Comparison of ENCODE assay signal across 20 cellular contexts in the genomic region with DNA sequence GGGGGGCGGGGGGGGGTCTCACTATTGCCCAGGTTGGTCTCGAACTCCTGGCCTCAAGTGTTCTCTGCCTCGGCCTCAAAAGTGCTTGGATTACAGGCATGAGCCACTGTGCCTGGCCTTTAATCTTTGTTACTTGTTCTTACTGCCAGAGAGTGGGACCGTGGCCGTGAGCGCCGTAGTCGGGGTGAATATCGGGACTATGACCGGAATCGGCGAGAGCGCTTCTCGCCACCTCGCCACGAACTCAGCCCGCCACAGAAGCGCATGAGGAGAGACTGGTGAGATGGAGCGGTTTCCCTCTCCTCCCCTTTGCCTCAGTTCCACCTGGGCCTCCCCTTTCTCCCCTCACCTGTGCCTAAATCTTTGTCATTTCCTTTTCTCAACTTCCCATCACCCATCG. TPM values are rescaled to one million over a fixed set of nuclear protein-coding genes. Genes with fewer than 3 reads are reported as not detected.
DNase-seq lines count a peak whose midpoint lies in the region; ATAC-seq, FAIRE-seq and TF ChIP-seq lines count a peak whose summit lies in the region.
"Had no signal": no experiment of that assay in that cellular context is flagged by ENCODE, and none has a peak within 500 bp of the region (broad histone marks: within the 10 kb centered on the region; RNA-seq: fewer than 3 reads in every experiment).

No MANE protein-coding gene starts in this region.

- peaks cover 51% of the 10 kb centered on the region for H3K4me1 Mint-ChIP-seq in activated naive CD4-positive, alpha-beta T cell treated with anti-CD3 and anti-CD28 coated beads for 36 hours (ENCODE audit: low read depth)
- H3K4me1 Mint-ChIP-seq in WTC11: peaks cover 14% of the 10 kb centered on the region

- intact Hi-C loops in activated naive CD4-positive, alpha-beta T cell treated with anti-CD3 and anti-CD28 coated beads for 36 hours (cut with micrococcal nuclease): no loop called here

- FAIRE-seq in RCC 7860 (lab: Jason Lieb, UNC): no peak
- FAIRE-seq: A204.1, GM12891, GM18507 had no signal

- H3K27ac ChIP-seq in layer of hippocampus (ENCODE audit: low read depth, low read length) (peak overlapping the region; percentile 40), coronary artery (no peak overlapping the region)

- no peak for ATAC-seq in activated naive CD4-positive, alpha-beta T cell treated with anti-CD3 and anti-CD28 coated beads, Interleukin-2, amount 50 U/mL, for 72 hours
- ATAC-seq in WTC11 (no peak), HG02588 (IDR thresholded peaks at IDR 0.05; ENCODE audit: unreplicated experiment) (no peak)
- ATAC-seq: PC-3 had no signal

- H3K4me3 Mint-ChIP-seq in activated naive CD4-positive, alpha-beta T cell treated with anti-CD3 and anti-CD28 coated beads for 36 hours: no peak overlapping the region
- H3K4me3 Mint-ChIP-seq in WTC11: no peak overlapping the region

- H3K27me3 Mint-ChIP-seq in activated naive CD4-positive, alpha-beta T cell treated with anti-CD3 and anti-CD28 coated beads for 36 hours (ENCODE audit: low read depth): no peaks in the 10 kb centered on the region
- H3K27me3 Mint-ChIP-seq in WTC11 (ENCODE audit: low read depth): no peaks in the 10 kb centered on the region

- CTCF ChIA-PET in activated naive CD4-positive, alpha-beta T cell treated with anti-CD3 and anti-CD28 coated beads for 36 hours (lab: Charles Lee): no interaction called here
- CTCF ChIA-PET in WTC11 (lab: Charles Lee): no interaction called here

- no peak overlapping the region for H3K4me3 ChIP-seq in coronary artery
- H3K4me3 ChIP-seq: MG63 had no signal

- DNase-seq in activated naive CD4-positive, alpha-beta T cell treated with anti-CD3 and anti-CD28 coated beads for 36 hours: no peak
- no peak for DNase-seq in activated naive CD4-positive, alpha-beta T cell treated with anti-CD3 and anti-CD28 coated beads, Interleukin-2, amount 50 U/mL, for 72 hours (ENCODE audit: low spot score in 2 of 2)
- DNase-seq in WTC11 (ENCODE audit: low spot score): no peak
- DNase-seq in ureter (ENCODE audit: low spot score): peak; percentile 33
- DNase-seq in coronary artery (ENCODE audit: low spot score): no peak
- DNase-seq in RCC 7860 (ENCODE audit: low spot score): no peak
- DNase-seq: GF-D8, GOT3, MG63, NCI-H1092, NCI-H146, NCI-H2081, NCI-H510A, NCI-H774, PC-3 had no signal

- peaks cover 77% of the 10 kb centered on the region for H3K36me3 Mint-ChIP-seq in activated naive CD4-positive, alpha-beta T cell treated with anti-CD3 and anti-CD28 coated beads for 36 hours (ENCODE audit: low read depth)
- peaks cover 40 to 63% of the 10 kb centered on the region in 2 donors for H3K36me3 Mint-ChIP-seq in activated naive CD4-positive, alpha-beta T cell treated with anti-CD3 and anti-CD28 coated beads, Interleukin-2, amount 50 U/mL, for 72 hours
- H3K36me3 Mint-ChIP-seq in WTC11: peaks cover 86% of the 10 kb centered on the region

- no peaks in the 10 kb centered on the region for H3K27me3 ChIP-seq in layer of hippocampus (ENCODE audit: control insufficient read depth, insufficient read depth, low read length)
- H3K27me3 ChIP-seq: MG63 had no signal

- peak overlapping the region; percentile 3 for H3K27ac Mint-ChIP-seq in activated naive CD4-positive, alpha-beta T cell treated with anti-CD3 and anti-CD28 coated beads for 36 hours
- H3K27ac Mint-ChIP-seq in activated naive CD4-positive, alpha-beta T cell treated with anti-CD3 and anti-CD28 coated beads, Interleukin-2, amount 50 U/mL, for 72 hours: peak overlapping the region in 1 of 2 donors; percentile 55
- peak overlapping the region; percentile 72; the same call in 1 of the 2 replicates for H3K27ac Mint-ChIP-seq in WTC11

- POLR2A ChIA-PET in WTC11 (lab: Charles Lee): interaction anchor here (0.6 kb wide), 1 partner anchor 14 kb away, joined by 4 read pairs; a partner anchor contains a TSS

- TF ChIP-seq CTCF in WTC11 (IDR thresholded peaks at IDR 0.05) (no peak), coronary artery (IDR thresholded peaks at IDR 0.05) (no peak)

- H3K9me3 Mint-ChIP-seq in activated naive CD4-positive, alpha-beta T cell treated with anti-CD3 and anti-CD28 coated beads for 36 hours: no peaks in the 10 kb centered on the region
- H3K9me3 Mint-ChIP-seq in activated naive CD4-positive, alpha-beta T cell treated with anti-CD3 and anti-CD28 coated beads, Interleukin-2, amount 50 U/mL, for 72 hours: no peaks in the 10 kb centered on the region
- H3K9me3 Mint-ChIP-seq in WTC11: no peaks in the 10 kb centered on the region

TF ChIP-seq in WTC11, 78 proteins besides CTCF, POLR2A, EP300 and RAD21:
- no peak for TF ChIP-seq MXD4 (CRISPR knock-in tag; IDR thresholded peaks at IDR 0.05; ENCODE audit: borderline replicate concordance)
- no peak for TF ChIP-seq NFE2L1 (CRISPR knock-in tag; IDR thresholded peaks at IDR 0.05)
- no peak for TF ChIP-seq ETV6 (CRISPR knock-in tag; IDR thresholded peaks at IDR 0.05)
- TF ChIP-seq FOXP1 (CRISPR knock-in tag; IDR thresholded peaks at IDR 0.05; ENCODE audit: borderline replicate concordance): no peak
- no peak for TF ChIP-seq HMGA2 (CRISPR knock-in tag; IDR thresholded peaks at IDR 0.05)
- no peak for TF ChIP-seq KAT7 (CRISPR knock-in tag; IDR thresholded peaks at IDR 0.05; ENCODE audit: borderline replicate concordance)
- TF ChIP-seq ELF4 (CRISPR knock-in tag; IDR thresholded peaks at IDR 0.05; ENCODE audit: low read depth): no peak
- TF ChIP-seq JUN (CRISPR knock-in tag; IDR thresholded peaks at IDR 0.05): no peak
- TF ChIP-seq ZNF138 (CRISPR knock-in tag; conservative IDR thresholded peaks at IDR 0.05): no peak
- TF ChIP-seq SP1 (CRISPR knock-in tag; conservative IDR thresholded peaks at IDR 0.05): no peak
- no peak for TF ChIP-seq ESRRA (CRISPR knock-in tag; IDR thresholded peaks at IDR 0.05; ENCODE audit: borderline replicate concordance)
- no peak for TF ChIP-seq GRHL2 (CRISPR knock-in tag; IDR thresholded peaks at IDR 0.05; ENCODE audit: insufficient replicate concordance, severe bottlenecking)
- no peak for TF ChIP-seq TEAD4 (CRISPR knock-in tag; IDR thresholded peaks at IDR 0.05)
- TF ChIP-seq, protein P1, sequence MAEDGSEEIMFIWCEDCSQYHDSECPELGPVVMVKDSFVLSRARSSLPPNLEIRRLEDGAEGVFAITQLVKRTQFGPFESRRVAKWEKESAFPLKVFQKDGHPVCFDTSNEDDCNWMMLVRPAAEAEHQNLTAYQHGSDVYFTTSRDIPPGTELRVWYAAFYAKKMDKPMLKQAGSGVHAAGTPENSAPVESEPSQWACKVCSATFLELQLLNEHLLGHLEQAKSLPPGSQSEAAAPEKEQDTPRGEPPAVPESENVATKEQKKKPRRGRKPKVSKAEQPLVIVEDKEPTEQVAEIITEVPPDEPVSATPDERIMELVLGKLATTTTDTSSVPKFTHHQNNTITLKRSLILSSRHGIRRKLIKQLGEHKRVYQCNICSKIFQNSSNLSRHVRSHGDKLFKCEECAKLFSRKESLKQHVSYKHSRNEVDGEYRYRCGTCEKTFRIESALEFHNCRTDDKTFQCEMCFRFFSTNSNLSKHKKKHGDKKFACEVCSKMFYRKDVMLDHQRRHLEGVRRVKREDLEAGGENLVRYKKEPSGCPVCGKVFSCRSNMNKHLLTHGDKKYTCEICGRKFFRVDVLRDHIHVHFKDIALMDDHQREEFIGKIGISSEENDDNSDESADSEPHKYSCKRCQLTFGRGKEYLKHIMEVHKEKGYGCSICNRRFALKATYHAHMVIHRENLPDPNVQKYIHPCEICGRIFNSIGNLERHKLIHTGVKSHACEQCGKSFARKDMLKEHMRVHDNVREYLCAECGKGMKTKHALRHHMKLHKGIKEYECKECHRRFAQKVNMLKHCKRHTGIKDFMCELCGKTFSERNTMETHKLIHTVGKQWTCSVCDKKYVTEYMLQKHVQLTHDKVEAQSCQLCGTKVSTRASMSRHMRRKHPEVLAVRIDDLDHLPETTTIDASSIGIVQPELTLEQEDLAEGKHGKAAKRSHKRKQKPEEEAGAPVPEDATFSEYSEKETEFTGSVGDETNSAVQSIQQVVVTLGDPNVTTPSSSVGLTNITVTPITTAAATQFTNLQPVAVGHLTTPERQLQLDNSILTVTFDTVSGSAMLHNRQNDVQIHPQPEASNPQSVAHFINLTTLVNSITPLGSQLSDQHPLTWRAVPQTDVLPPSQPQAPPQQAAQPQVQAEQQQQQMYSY (CRISPR knock-in tag; IDR thresholded peaks at IDR 0.05): no peak

RNA-seq across cellular contexts. Expression of a gene that starts 6.2 kb away (rescaled TPM):
- total RNA-seq in activated naive CD4-positive, alpha-beta T cell treated with anti-CD3 and anti-CD28 coated beads for 36 hours: 100 to 1,000 TPM; 166 to 169 TPM
- total RNA-seq in activated naive CD4-positive, alpha-beta T cell treated with anti-CD3 and anti-CD28 coated beads, Interleukin-2, amount 50 U/mL, for 72 hours: 100 to 1,000 TPM; 205 to 242 TPM
- total RNA-seq in WTC11 (2021) (209 to 238 TPM (median 233 TPM) in 3 replicates), ureter (133 TPM)

RNA-seq across cellular contexts. Expression of a gene that starts 8.4 kb away (rescaled TPM):
- total RNA-seq in activated naive CD4-positive, alpha-beta T cell treated with anti-CD3 and anti-CD28 coated beads for 36 hours: 1 to 10 TPM in 1 of 2 experiments, under 1 TPM in 1; 0.64 to 1.4 TPM
- 1 to 10 TPM in 1 of 2 donors, under 1 TPM in 1; 0.77 to 2.4 TPM for total RNA-seq in activated naive CD4-positive, alpha-beta T cell treated with anti-CD3 and anti-CD28 coated beads, Interleukin-2, amount 50 U/mL, for 72 hours
- total RNA-seq in WTC11 (2021) (3.9 to 4.8 TPM (median 4.6 TPM) in 3 replicates), ureter (4.6 TPM)

RNA-seq across cellular contexts. Expression of a gene that starts 13.9 kb away (rescaled TPM):
- 10 to 100 TPM; 19.8 to 21.0 TPM for total RNA-seq in activated naive CD4-positive, alpha-beta T cell treated with anti-CD3 and anti-CD28 coated beads for 36 hours
- total RNA-seq in activated naive CD4-positive, alpha-beta T cell treated with anti-CD3 and anti-CD28 coated beads, Interleukin-2, amount 50 U/mL, for 72 hours: 10 to 100 TPM; 34.4 to 39.2 TPM
- 128 to 140 TPM (median 130 TPM) in 3 replicates for total RNA-seq in WTC11 (2021)
- total RNA-seq in ureter: 120 TPM

RNA-seq across cellular contexts. Expression of a gene that starts 14.6 kb away (rescaled TPM):
- not detected for total RNA-seq in activated naive CD4-positive, alpha-beta T cell treated with anti-CD3 and anti-CD28 coated beads for 36 hours
- under 1 TPM in 1 of 2 donors, not detected in 1; 0.12 TPM for total RNA-seq in activated naive CD4-positive, alpha-beta T cell treated with anti-CD3 and anti-CD28 coated beads, Interleukin-2, amount 50 U/mL, for 72 hours
- total RNA-seq in WTC11 (2021) (6.4 to 7.7 TPM (median 6.6 TPM) in 3 replicates), ureter (4.0 TPM)

RNA-seq across cellular contexts. Expression of a gene that starts 28.6 kb away (rescaled TPM):
- total RNA-seq in activated naive CD4-positive, alpha-beta T cell treated with anti-CD3 and anti-CD28 coated beads for 36 hours: 10 to 100 TPM; 10.1 to 10.5 TPM
- total RNA-seq in activated naive CD4-positive, alpha-beta T cell treated with anti-CD3 and anti-CD28 coated beads, Interleukin-2, amount 50 U/mL, for 72 hours: 10 to 100 TPM; 16.7 to 27.7 TPM
- total RNA-seq in WTC11 (2021): 32.6 to 39.3 TPM (median 34.1 TPM) in 3 replicates
- total RNA-seq in ureter: 41.9 TPM
